In the genomic region with DNA sequence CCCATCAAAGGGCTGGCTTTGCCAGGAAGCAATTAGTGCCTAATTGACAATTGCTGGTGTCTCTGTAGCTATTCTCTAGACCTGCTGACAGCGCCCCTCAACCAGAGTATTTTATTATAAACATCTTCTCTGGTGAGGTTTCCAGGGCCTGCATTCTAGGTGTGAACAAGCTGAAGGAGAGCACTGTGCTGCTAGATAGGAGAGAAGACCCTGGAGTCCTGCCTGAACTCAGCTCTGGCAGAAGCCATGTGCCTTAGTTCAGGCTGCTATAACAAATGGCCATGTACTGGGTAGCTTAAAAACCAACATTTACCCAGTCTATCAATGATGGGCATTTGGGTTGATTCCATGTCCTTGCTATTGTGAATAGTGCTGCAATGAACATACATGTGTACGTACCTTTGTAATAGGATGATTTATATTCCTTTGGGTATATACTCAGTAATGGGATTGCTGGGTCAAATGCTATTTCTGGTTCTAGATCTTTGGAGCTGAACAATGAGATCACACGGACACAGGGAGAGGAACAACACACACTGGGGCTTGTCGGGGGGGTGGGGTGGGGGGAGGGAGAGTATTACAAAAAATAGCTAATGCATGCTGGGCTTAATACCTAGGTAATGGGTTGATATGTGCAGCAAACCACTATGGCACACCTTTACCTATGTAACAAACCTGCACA, we compare ENCODE assay signal across 14 cellular contexts.
DNase-seq lines count a peak whose midpoint lies in the region; ATAC-seq and TF ChIP-seq lines count a peak whose summit lies in the region.
"Had no signal": no experiment of that assay in that cellular context is flagged by ENCODE, and none has a peak within 500 bp of the region (broad histone marks: within the 10 kb centered on the region; RNA-seq: fewer than 3 reads in every experiment).

No MANE protein-coding gene starts in this region.

- TF ChIP-seq EP300 in esophagus muscularis mucosa (IDR thresholded peaks at IDR 0.05), result no peak

- no peaks in the 10 kb centered on the region for H3K36me3 ChIP-seq in esophagus muscularis mucosa
- no peaks in the 10 kb centered on the region for H3K36me3 ChIP-seq in uterus

- H3K9me3 ChIP-seq in esophagus muscularis mucosa, result no peaks in the 10 kb centered on the region
- no peaks in the 10 kb centered on the region for H3K9me3 ChIP-seq in uterus

- ATAC-seq in Right ventricle myocardium inferior, result peak; percentile 48
- no peak for ATAC-seq in left cardiac atrium
- ATAC-seq: CD8-positive, alpha-beta T cell had no signal

- no peak overlapping the region for H3K4me3 Mint-ChIP-seq in activated CD4-positive, alpha-beta T cell treated with anti-CD3 and anti-CD28 coated beads, Interleukin-2, amount 10 ng/mL, durations not matched to agents 24 days and 14 days
- H3K4me3 Mint-ChIP-seq: CD14-positive monocyte; CD8-positive, alpha-beta T cell had no signal

- TF ChIP-seq CTCF in esophagus muscularis mucosa (IDR thresholded peaks at IDR 0.05) (no peak), uterus (IDR thresholded peaks at IDR 0.05) (no peak)

- H3K36me3 Mint-ChIP-seq in activated CD4-positive, alpha-beta T cell treated with anti-CD3 and anti-CD28 coated beads, Interleukin-2, amount 10 ng/mL, durations not matched to agents 24 days and 14 days (ENCODE audit: low read depth), result no peaks in the 10 kb centered on the region
- H3K36me3 Mint-ChIP-seq: CD14-positive monocyte; CD8-positive, alpha-beta T cell had no signal

- no peaks in the 10 kb centered on the region for H3K9me3 Mint-ChIP-seq in activated CD4-positive, alpha-beta T cell treated with anti-CD3 and anti-CD28 coated beads, Interleukin-2, amount 10 ng/mL, durations not matched to agents 24 days and 14 days
- H3K9me3 Mint-ChIP-seq: CD8-positive, alpha-beta T cell had no signal

- 41% methylated on average over 4 of the region's 4 CpGs for WGBS in esophagus muscularis mucosa

- H3K4me3 ChIP-seq in esophagus muscularis mucosa (no peak overlapping the region), uterus (no peak overlapping the region)

- no peak for TF ChIP-seq POLR2A in esophagus muscularis mucosa (IDR thresholded peaks at IDR 0.05; ENCODE audit: low read depth)
- no peak for TF ChIP-seq POLR2A in uterus (IDR thresholded peaks at IDR 0.05)

- no peaks in the 10 kb centered on the region for H3K27me3 Mint-ChIP-seq in activated CD4-positive, alpha-beta T cell treated with anti-CD3 and anti-CD28 coated beads, Interleukin-2, amount 10 ng/mL, durations not matched to agents 24 days and 14 days

- H3K27ac ChIP-seq in esophagus muscularis mucosa (replicated peaks in 1 of 4), result peak overlapping the region in 1 of 4 donors; percentile 52
- H3K27ac ChIP-seq in uterus, result no peak overlapping the region
- H3K27ac ChIP-seq: 22Rv1 had no signal

- intact Hi-C loops in Right ventricle myocardium inferior (cut with DNase I), result no loop called here
- intact Hi-C loops in left cardiac atrium (cut with DNase I), result no loop called here
- intact Hi-C loops in esophagus muscularis mucosa (cut with DNase I), result no loop called here
- intact Hi-C loops in uterus (cut with DNase I; ENCODE audit: low total_unique reads), result no loop called here
- intact Hi-C loops in activated CD4-positive, alpha-beta T cell treated with anti-CD3 and anti-CD28 coated beads, Interleukin-2, amount 10 ng/mL, durations not matched to agents 24 days and 14 days (cut with micrococcal nuclease), result no loop called here

- no peaks in the 10 kb centered on the region for H3K4me1 Mint-ChIP-seq in activated CD4-positive, alpha-beta T cell treated with anti-CD3 and anti-CD28 coated beads, Interleukin-2, amount 10 ng/mL, durations not matched to agents 24 days and 14 days
- H3K4me1 Mint-ChIP-seq: CD14-positive monocyte had no signal

- H3K27me3 ChIP-seq in esophagus muscularis mucosa (no peaks in the 10 kb centered on the region), uterus (no peaks in the 10 kb centered on the region)

- H3K4me1 ChIP-seq in esophagus muscularis mucosa, result peaks cover 8 to 16% (median 15%) of the 10 kb centered on the region in 4 donors
- H3K4me1 ChIP-seq in uterus, result no peaks in the 10 kb centered on the region

- no peak overlapping the region for H3K27ac Mint-ChIP-seq in activated CD4-positive, alpha-beta T cell treated with anti-CD3 and anti-CD28 coated beads, Interleukin-2, amount 10 ng/mL, durations not matched to agents 24 days and 14 days
- H3K27ac Mint-ChIP-seq: CD8-positive, alpha-beta T cell had no signal

- DNase-seq in DMS153 treated with DMSO at 0.1 percent for 48 hours (lab: John Stamatoyannopoulos, UW; ENCODE audit: unreplicated experiment), result peak; percentile 2
- DNase-seq in DMS153 (lab: John Stamatoyannopoulos, UW), result no peak
- no peak for DNase-seq in Right ventricle myocardium inferior (ENCODE audit: missing footprints)
- no peak for DNase-seq in left cardiac atrium
- peak; percentile 80 for DNase-seq in NCI-H748 (lab: John Stamatoyannopoulos, UW; ENCODE audit: unreplicated experiment)
- peak; percentile 47 for DNase-seq in esophagus muscularis mucosa (ENCODE audit: extremely low spot score)
- no peak for DNase-seq in uterus
- DNase-seq in activated CD4-positive, alpha-beta T cell treated with anti-CD3 and anti-CD28 coated beads, Interleukin-2, amount 10 ng/mL, durations not matched to agents 24 days and 14 days, result no peak
- DNase-seq: CD8-positive, alpha-beta T cell; COR-L47; DMS53; HCEC 1CT had no signal

Comparison
In these comparisons a context has a peak if more than half of its experiments do, and no peak if none do; other contexts are left out.
1. DNase-seq: peak in DMS153 treated with DMSO at 0.1 percent for 48 hours (single experiment), NCI-H748 (single experiment) and esophagus muscularis mucosa (single experiment); none in DMS153 (single experiment), Right ventricle myocardium inferior (single experiment), left cardiac atrium (single experiment), uterus (0 of 2) and activated CD4-positive, alpha-beta T cell treated with anti-CD3 and anti-CD28 coated beads, Interleukin-2, amount 10 ng/mL, durations not matched to agents 24 days and 14 days (single experiment).